In genomic region chr6:28983838-28984237, GRCh38 we compare ENCODE assay signal across 17 cellular contexts. TPM values are rescaled to one million over a fixed set of nuclear protein-coding genes. Genes with fewer than 3 reads are reported as not detected.
A peak's percentile ranks its signal among the peaks of the same experiment; 100 is the strongest.
DNase-seq lines count a peak whose midpoint lies in the region; ATAC-seq, FAIRE-seq and TF ChIP-seq lines count a peak whose summit lies in the region.
"Had no signal": no experiment of that assay in that cellular context is flagged by ENCODE, and none has a peak within 500 bp of the region (broad histone marks: within the 10 kb centered on the region; RNA-seq: fewer than 3 reads in every experiment).

No MANE protein-coding gene starts in this region.

- FAIRE-seq in astrocyte (lab: Jason Lieb, UNC) (no peak), HepG2 (lab: Jason Lieb, UNC) (no peak)

- 94% methylated on average over 5 of the region's 5 CpGs for WGBS in HepG2 (ENCODE audit: low lambda C conversion rate)

- CTCF ChIA-PET in CD4-positive, alpha-beta T cell (lab: Charles Lee): interaction anchor here (3.1 kb wide), 1 partner anchor 146 kb away, joined by 15 read pairs; no protein-coding TSS in a partner anchor
- CTCF ChIA-PET in HCT116 (lab: Charles Lee): no interaction called here
- CTCF ChIA-PET in HepG2 (lab: Yijun Ruan, JAX; ENCODE audit: low intra/inter-chr PET ratio, low total read pairs): no interaction called here

- H3K9me2 ChIP-seq in HCT116 (ENCODE audit: insufficient read depth): no peaks in the 10 kb centered on the region

- TF ChIP-seq EP300 in HepG2 (IDR thresholded peaks at IDR 0.05; ENCODE audit: low read depth in 2 of 2, low read length in 2 of 2) (no peak), HepG2 (CRISPR knock-in tag; IDR thresholded peaks at IDR 0.05; ENCODE audit: borderline replicate concordance) (no peak)

- H3K27ac ChIP-seq in CD4-positive, alpha-beta T cell (ENCODE audit: low read depth, low read length): no peak overlapping the region
- H3K27ac ChIP-seq in HCT116 (ENCODE audit: low read depth, low read length): no peak overlapping the region
- H3K27ac ChIP-seq in astrocyte (ENCODE audit: low read depth, low read length): no peak overlapping the region
- H3K27ac ChIP-seq in HepG2 (ENCODE audit: extremely low read length, insufficient read depth, low read length): no peak overlapping the region
- H3K27ac ChIP-seq: BLaER1 had no signal

- intact Hi-C loops in CD4-positive, alpha-beta T cell (cut with DNase I, micrococcal nuclease): loop anchor here (2.0 to 10.0 kb wide), 5 partner anchors 33 to 1852 kb away; a partner anchor contains a TSS
- intact Hi-C loops in HCT116 (cut with micrococcal nuclease): loop anchor here (2.0 to 10.0 kb wide), 4 partner anchors 145 to 379 kb away; no protein-coding TSS in a partner anchor
- intact Hi-C loops in natural killer cell (cut with micrococcal nuclease): loop anchor here (5.0 kb wide), 2 partner anchors 122 to 1507 kb away; no protein-coding TSS in a partner anchor
- intact Hi-C loops in HepG2 (cut with micrococcal nuclease; ENCODE audit: unreplicated experiment): no loop called here

- no peak for TF ChIP-seq POLR2A in HCT116 (IDR thresholded peaks at IDR 0.05; ENCODE audit: borderline replicate concordance, extremely low read depth, insufficient read depth, insufficient read length)
- no peak for TF ChIP-seq POLR2A in HepG2 (IDR thresholded peaks at IDR 0.05; ENCODE audit: insufficient read depth in 1 of 2, low read depth in 2 of 2, low read length in 2 of 2)

- H3K9ac ChIP-seq in HCT116 (ENCODE audit: low read length): no peak overlapping the region
- no peak overlapping the region for H3K9ac ChIP-seq in astrocyte (ENCODE audit: low read length)
- no peak overlapping the region for H3K9ac ChIP-seq in HepG2 (ENCODE audit: insufficient read depth, low read depth, low read length)
- H3K9ac ChIP-seq: BLaER1 had no signal

- no peak for DNase-seq in CD4-positive, alpha-beta T cell
- DNase-seq in HCT116 (ENCODE audit: low read depth, low spot score) (no peak), astrocyte (ENCODE audit: low read depth) (no peak), natural killer cell (no peak), HepG2 (ENCODE audit: low spot score) (no peak), GM13977 (ENCODE audit: low spot score) (no peak)
- DNase-seq: activated CD4-positive, alpha-beta T cell treated with anti-CD3 and anti-CD28 coated beads, Interleukin-2, amount 50 U/mL, for 4 hours; activated T-cell treated with anti-CD3 and anti-CD28 coated beads, Interleukin-2, amount 50 U/mL, for 24 hours; H7; immature natural killer cell; mesenchymal stem cell; right lobe of liver; substantia nigra had no signal

- peaks cover 6% of the 10 kb centered on the region for H3K9me3 Mint-ChIP-seq in CD4-positive, alpha-beta T cell
- H3K9me3 Mint-ChIP-seq in astrocyte (ENCODE audit: unreplicated experiment) (peaks cover 13% of the 10 kb centered on the region), natural killer cell (no peaks in the 10 kb centered on the region)
- H3K9me3 Mint-ChIP-seq: activated T-cell treated with anti-CD3 and anti-CD28 coated beads, Interleukin-2, amount 50 U/mL, for 24 hours had no signal

- no peaks in the 10 kb centered on the region for H3K36me3 ChIP-seq in HCT116 (ENCODE audit: control insufficient read depth in 1 of 2, insufficient read depth in 2 of 2, low read length in 2 of 2)
- no peaks in the 10 kb centered on the region for H3K36me3 ChIP-seq in astrocyte (ENCODE audit: insufficient read depth, low read length)
- no peaks in the 10 kb centered on the region for H3K36me3 ChIP-seq in HepG2 (replicated peaks in 1 of 2; ENCODE audit: control insufficient read depth in 1 of 2, insufficient read depth in 2 of 2, low read length in 2 of 2)
- H3K36me3 ChIP-seq: BLaER1, gastroesophageal sphincter, right lobe of liver had no signal

- H3K27me3 Mint-ChIP-seq in CD4-positive, alpha-beta T cell: peaks cover 60% of the 10 kb centered on the region
- H3K27me3 Mint-ChIP-seq in astrocyte (ENCODE audit: low read depth, unreplicated experiment): peaks cover 9% of the 10 kb centered on the region
- peaks cover 34 to 50% of the 10 kb centered on the region in 2 donors for H3K27me3 Mint-ChIP-seq in natural killer cell (ENCODE audit: low read depth in 2 of 2)

- POLR2A ChIA-PET in CD4-positive, alpha-beta T cell (lab: Charles Lee): no interaction called here
- POLR2A ChIA-PET in HCT116 (lab: Charles Lee) (no interaction called here), HepG2 (lab: Yijun Ruan, JAX) (interaction anchor here (6.2 kb wide), 1 partner anchor 61 kb away, joined by 79 read pairs; the partner anchor contains the start of gene TRIM27)

- H3K79me2 ChIP-seq in HCT116 (ENCODE audit: insufficient read depth, low read length) (no peaks in the 10 kb centered on the region), astrocyte (ENCODE audit: insufficient read depth, low read length) (no peaks in the 10 kb centered on the region), HepG2 (ENCODE audit: insufficient read depth, low read length) (no peaks in the 10 kb centered on the region)

- no peak overlapping the region for H3K4me3 ChIP-seq in HCT116 (replicated peaks in 1 of 2; ENCODE audit: low read depth in 1 of 2, low read length in 2 of 2)
- H3K4me3 ChIP-seq in astrocyte (ENCODE audit: insufficient read depth, low read depth, low read length): no peak overlapping the region
- no peak overlapping the region for H3K4me3 ChIP-seq in HepG2 (replicated peaks in 1 of 3; ENCODE audit: insufficient read depth in 1 of 3, low read depth in 2 of 3, low read length in 3 of 3)
- H3K4me3 ChIP-seq: BLaER1 had no signal

- peak overlapping the region; percentile 81 for H3K4me3 Mint-ChIP-seq in CD4-positive, alpha-beta T cell
- H3K4me3 Mint-ChIP-seq in astrocyte (ENCODE audit: unreplicated experiment): peak overlapping the region; percentile 87
- peak overlapping the region; percentile 79 for H3K4me3 Mint-ChIP-seq in natural killer cell

- peak overlapping the region; percentile 98 for H3K27ac Mint-ChIP-seq in CD4-positive, alpha-beta T cell
- H3K27ac Mint-ChIP-seq in astrocyte (ENCODE audit: unreplicated experiment): no peak overlapping the region
- peak overlapping the region in 1 of 2 donors; percentile 99 for H3K27ac Mint-ChIP-seq in natural killer cell
- H3K27ac Mint-ChIP-seq: activated T-cell treated with anti-CD3 and anti-CD28 coated beads, Interleukin-2, amount 50 U/mL, for 24 hours had no signal

- TF ChIP-seq RAD21 in HCT116 (IDR thresholded peaks at IDR 0.05; ENCODE audit: low read depth) (no peak), HepG2 (CRISPR knock-in tag; IDR thresholded peaks at IDR 0.05) (no peak)

- peak overlapping the region; percentile 24 for H2AFZ ChIP-seq in HCT116 (ENCODE audit: low read depth, low read length, poor library complexity, severe bottlenecking)
- H2AFZ ChIP-seq in astrocyte (ENCODE audit: low read depth, low read length): no peak overlapping the region
- H2AFZ ChIP-seq in HepG2 (ENCODE audit: low read length): no peak overlapping the region

- H3K36me3 Mint-ChIP-seq in CD4-positive, alpha-beta T cell (ENCODE audit: low read depth): peaks cover 33% of the 10 kb centered on the region
- H3K36me3 Mint-ChIP-seq in astrocyte (ENCODE audit: low read depth, unreplicated experiment) (no peaks in the 10 kb centered on the region), natural killer cell (peaks cover 10% of the 10 kb centered on the region)

- H3K4me2 ChIP-seq in HCT116 (ENCODE audit: low read length) (no peak overlapping the region), astrocyte (ENCODE audit: low read length) (peak overlapping the region; percentile 83), HepG2 (ENCODE audit: low read depth, low read length) (no peak overlapping the region)

- in situ Hi-C loops in HepG2 (cut with HindIII; ENCODE audit: extremely low pct_ligation_motif_present, low pct_unique_long_range_greater_than_20kb): loop anchor here (5.0 kb wide), 1 partner anchor 42 kb away; no protein-coding TSS in a partner anchor
- in situ Hi-C loops in GM13977 (cut with MboI; ENCODE audit: low pct_unique_long_range_greater_than_20kb, low sequenced_read_pairs, unreplicated experiment): no loop called here

- no peaks in the 10 kb centered on the region for H3K9me3 ChIP-seq in CD4-positive, alpha-beta T cell (ENCODE audit: control insufficient read depth, low read length)
- no peaks in the 10 kb centered on the region for H3K9me3 ChIP-seq in HCT116 (ENCODE audit: control insufficient read depth in 1 of 2, insufficient read depth in 1 of 2, low read depth in 1 of 2, low read length in 2 of 2)
- no peaks in the 10 kb centered on the region for H3K9me3 ChIP-seq in astrocyte (ENCODE audit: insufficient read depth, low read depth, low read length)
- no peaks in the 10 kb centered on the region for H3K9me3 ChIP-seq in HepG2 (ENCODE audit: low read length)
- H3K9me3 ChIP-seq: gastroesophageal sphincter, right lobe of liver had no signal

- TF ChIP-seq CTCF in CD4-positive, alpha-beta T cell (IDR thresholded peaks at IDR 0.05): no peak
- TF ChIP-seq CTCF in HCT116 (IDR thresholded peaks at IDR 0.05 in 2 of 3, conservative IDR thresholded peaks at IDR 0.05 in 1 of 3; ENCODE audit: borderline replicate concordance in 1 of 3, insufficient read depth in 1 of 3, low read depth in 2 of 3, low read length in 2 of 3) (no peak), astrocyte (IDR thresholded peaks at IDR 0.05; ENCODE audit: insufficient read depth, low read depth, low read length) (no peak), natural killer cell (IDR thresholded peaks at IDR 0.05) (no peak), HepG2 (CRISPR knock-in tag; IDR thresholded peaks at IDR 0.05) (no peak), GM13977 (IDR thresholded peaks at IDR 0.05; ENCODE audit: extremely low read depth, insufficient read depth, missing control alignments) (no peak)

- H3K27me3 ChIP-seq in CD4-positive, alpha-beta T cell (ENCODE audit: control insufficient read depth, insufficient read depth, low read length): no peaks in the 10 kb centered on the region
- H3K27me3 ChIP-seq in HCT116 (ENCODE audit: insufficient read depth, low read length) (no peaks in the 10 kb centered on the region), astrocyte (ENCODE audit: insufficient read depth, low read length) (no peaks in the 10 kb centered on the region), HepG2 (ENCODE audit: control insufficient read depth in 1 of 2, insufficient read depth in 2 of 2, low read length in 2 of 2) (no peaks in the 10 kb centered on the region; a peak in 2 of 5 replicates)
- H3K27me3 ChIP-seq: right lobe of liver had no signal

- BruUV-seq in HCT116 (replicated peaks; lab: Mats Ljungman, UMichigan): no TSS peak
- no TSS peak for BruUV-seq in HepG2 (replicated peaks; lab: Mats Ljungman, UMichigan)

- H4K20me1 ChIP-seq in HCT116 (ENCODE audit: insufficient read depth): no peaks in the 10 kb centered on the region
- no peaks in the 10 kb centered on the region for H4K20me1 ChIP-seq in astrocyte (ENCODE audit: insufficient read depth, low read length)
- H4K20me1 ChIP-seq in HepG2 (ENCODE audit: insufficient read depth, low read length): no peaks in the 10 kb centered on the region
- H4K20me1 ChIP-seq: BLaER1 had no signal

- RAD21 ChIA-PET in HCT116 (lab: Charles Lee; ENCODE audit: low non-redundant PET in 1 of 2, low total read pairs in 2 of 2, uncharacterized antibody in 2 of 2, unreplicated experiment in 2 of 2): no interaction called here

- H3K4me1 ChIP-seq in HCT116 (ENCODE audit: control insufficient read depth in 1 of 2, insufficient read depth in 2 of 2, low read length in 2 of 2) (peaks cover 33 to 68% of the 10 kb centered on the region in 2 experiments), astrocyte (ENCODE audit: insufficient read depth, low read length) (peaks cover 15% of the 10 kb centered on the region), HepG2 (ENCODE audit: insufficient read depth, low read length) (peaks cover 50% of the 10 kb centered on the region)

- ATAC-seq in CD4-positive, alpha-beta T cell (ENCODE audit: poor library complexity): no peak
- ATAC-seq in HCT116: no peak
- no peak for ATAC-seq in natural killer cell
- ATAC-seq in HG02571 (IDR thresholded peaks at IDR 0.05; ENCODE audit: unreplicated experiment): no peak
- ATAC-seq in HepG2: no peak
- no peak for ATAC-seq in GM21367 (IDR thresholded peaks at IDR 0.05; ENCODE audit: unreplicated experiment)
- ATAC-seq: gastroesophageal sphincter, right lobe of liver had no signal

- peaks cover 82% of the 10 kb centered on the region for H3K4me1 Mint-ChIP-seq in CD4-positive, alpha-beta T cell (ENCODE audit: low read depth)
- H3K4me1 Mint-ChIP-seq in astrocyte (ENCODE audit: low read depth, unreplicated experiment) (peaks cover 12% of the 10 kb centered on the region), natural killer cell (peaks cover 56 to 62% of the 10 kb centered on the region in 2 donors)

RNA-seq across cellular contexts. Expression of gene ZNF311, which starts 21.3 kb away (rescaled TPM):
- under 1 TPM; 0.25 to 0.31 TPM for total RNA-seq in CD4-positive, alpha-beta T cell
- total RNA-seq in HCT116 (2021; ENCODE audit: unreplicated experiment): not detected
- polyA plus RNA-seq in HCT116 (2012): not detected in 2 replicates
- 1.2 and 1.7 TPM in 2 replicates for total RNA-seq in astrocyte
- total RNA-seq in natural killer cell: under 1 TPM; 0.23 to 0.29 (median 0.28) TPM
- not detected in 2 replicates for total RNA-seq in HepG2 (2016; rRNA removed; fragmentation: Illumina TruSeq; extraction: Trizol)
- total RNA-seq in HepG2 (2016; cell fraction: cytosol; rRNA removed; fragmentation: Illumina TruSeq; extraction: Trizol; ENCODE audit: low read depth): not detected in 2 replicates
- total RNA-seq in HepG2 (2016; cell fraction: insoluble cytoplasmic fraction; rRNA removed; fragmentation: Illumina TruSeq; extraction: Trizol): not detected in 2 replicates
- not detected in 2 replicates for total RNA-seq in HepG2 (2016; cell fraction: membrane; rRNA removed; fragmentation: Illumina TruSeq; extraction: Trizol)
- total RNA-seq in HepG2 (2016; cell fraction: nucleus; rRNA removed; fragmentation: Illumina TruSeq; extraction: Trizol): not detected in 2 replicates
- polyA plus RNA-seq in HepG2 (2011; rRNA removed): not detected in 2 replicates
- polyA plus RNA-seq in HepG2 (2011; cell fraction: cytosol; rRNA removed): not detected in 2 replicates
- polyA plus RNA-seq in HepG2 (2011; cell fraction: nucleus; rRNA removed): not detected in 2 replicates
- polyA plus RNA-seq in HepG2 (2012): not detected in 2 replicates
- polyA plus RNA-seq in HepG2 (2016; cell fraction: cytosol; fragmentation: Illumina TruSeq; extraction: Trizol; ENCODE audit: low read depth): not detected in 2 replicates
- polyA plus RNA-seq in HepG2 (2016; cell fraction: insoluble cytoplasmic fraction; fragmentation: Illumina TruSeq; extraction: Trizol; ENCODE audit: low read depth): not detected in 2 replicates
- not detected in 2 replicates for polyA plus RNA-seq in HepG2 (2016; cell fraction: membrane; fragmentation: Illumina TruSeq; extraction: Trizol; ENCODE audit: low read depth)
- polyA plus RNA-seq in HepG2 (2016; cell fraction: nucleus; fragmentation: Illumina TruSeq; extraction: Trizol; ENCODE audit: insufficient read depth, low read depth): not detected in 2 replicates
- polyA minus RNA-seq in HepG2 (2011; rRNA and poly(A)+ RNA removed; ENCODE audit: low replicate concordance): 1.1 TPM in 1 of 2 replicates, not detected in the other
- not detected in 2 replicates for polyA minus RNA-seq in HepG2 (2011; cell fraction: cytosol; rRNA and poly(A)+ RNA removed)
- polyA minus RNA-seq in HepG2 (2011; cell fraction: nucleus; rRNA and poly(A)+ RNA removed): not detected in 2 replicates
- polyA plus RNA-seq: immature natural killer cell had no signal
